In genomic region chr13:43303040-43303729, GRCh38 we compare ENCODE assay signal across 9 cellular contexts.
DNase-seq lines count a peak whose midpoint lies in the region; ATAC-seq and TF ChIP-seq lines count a peak whose summit lies in the region.
"Had no signal": no experiment of that assay in that cellular context is flagged by ENCODE, and none has a peak within 500 bp of the region (broad histone marks: within the 10 kb centered on the region; RNA-seq: fewer than 3 reads in every experiment).

No MANE protein-coding gene starts in this region.

- DNase-seq in BE2C = peak; percentile 89
- DNase-seq in LNCaP clone FGC (ENCODE audit: low read depth) = peak; percentile 59
- peak; percentile 67 for DNase-seq in UCSD-AML1 (lab: John Stamatoyannopoulos, UW; ENCODE audit: unreplicated experiment)
- peak; percentile 64 for DNase-seq in glutamatergic neuron
- peak; percentile 41 to 82 for DNase-seq in psoas muscle
- no peak for DNase-seq in NCI-H1048 (lab: John Stamatoyannopoulos, UW)

- H3K9me3 Mint-ChIP-seq in glutamatergic neuron (ENCODE audit: unreplicated experiment) = peaks cover under 1% of the 10 kb centered on the region

- H3K27ac Mint-ChIP-seq in glutamatergic neuron (ENCODE audit: unreplicated experiment) = peak overlapping the region; percentile 11

- H3K4me3 Mint-ChIP-seq in glutamatergic neuron (ENCODE audit: unreplicated experiment) = no peak overlapping the region

- H3K4me3 ChIP-seq in BE2C (ENCODE audit: low read depth, low read length) (no peak overlapping the region), LNCaP clone FGC (ENCODE audit: low read depth, low read length) (no peak overlapping the region), psoas muscle (no peak overlapping the region)

- ATAC-seq in GM18907 (IDR thresholded peaks at IDR 0.05; ENCODE audit: unreplicated experiment) = peak; percentile 60
- ATAC-seq in psoas muscle = peak; percentile 86 to 95 (median 91)
- ATAC-seq in HG02763 (IDR thresholded peaks at IDR 0.05; ENCODE audit: unreplicated experiment) = no peak

- TF ChIP-seq CTCF in BE2C (IDR thresholded peaks at IDR 0.05; ENCODE audit: low read depth, low read length) (peak; percentile 84), LNCaP clone FGC (IDR thresholded peaks at IDR 0.05; ENCODE audit: control insufficient read depth, extremely low read depth, insufficient read depth) (peak; percentile 66), glutamatergic neuron (IDR thresholded peaks at IDR 0.05; ENCODE audit: partially characterized antibody, unreplicated experiment) (peak; percentile 16), psoas muscle (IDR thresholded peaks at IDR 0.05) (peak; percentile 69)

- H3K9me3 ChIP-seq in BE2C (no peaks in the 10 kb centered on the region), psoas muscle (no peaks in the 10 kb centered on the region)

- H3K27me3 Mint-ChIP-seq in glutamatergic neuron (ENCODE audit: unreplicated experiment) = no peaks in the 10 kb centered on the region

- H3K27me3 ChIP-seq in BE2C = no peaks in the 10 kb centered on the region
- H3K27me3 ChIP-seq in psoas muscle (ENCODE audit: insufficient read depth in 3 of 3, low read length in 2 of 3) = no peaks in the 10 kb centered on the region

- H3K4me1 Mint-ChIP-seq in glutamatergic neuron (ENCODE audit: low read depth, unreplicated experiment) = peaks cover 48% of the 10 kb centered on the region

- no peaks in the 10 kb centered on the region for H3K36me3 Mint-ChIP-seq in glutamatergic neuron (ENCODE audit: unreplicated experiment)

- peak overlapping the region; percentile 30 for H3K27ac ChIP-seq in psoas muscle
- H3K27ac ChIP-seq: HL-60 had no signal

- H3K36me3 ChIP-seq in BE2C = no peaks in the 10 kb centered on the region
- no peaks in the 10 kb centered on the region for H3K36me3 ChIP-seq in psoas muscle (ENCODE audit: insufficient read depth in 1 of 2, low read depth in 1 of 2)

- H3K4me1 ChIP-seq in BE2C (peaks cover 35% of the 10 kb centered on the region), psoas muscle (peaks cover 24% of the 10 kb centered on the region)

- WGBS in psoas muscle, 3 donors = 17 to 20% (median 18%) methylated on average over 5 of the region's 5 CpGs

- intact Hi-C loops in psoas muscle (cut with DNase I) = loop anchor here in 1 of 2 donors (5.0 to 10.0 kb wide), 2 partner anchors 499 to 572 kb away; partner anchors contain the start of genes CCDC122 and LACC1

Comparison
In these comparisons a context has a peak if more than half of its experiments do, and no peak if none do; other contexts are left out.
1. CTCF ChIP-seq: peak in every context shown above with its lines; median percentile 84 in BE2C; 69 in psoas muscle; 66 in LNCaP clone FGC; 16 in glutamatergic neuron.